Comparison of ENCODE assay signal across 10 cellular contexts in the genomic region with DNA sequence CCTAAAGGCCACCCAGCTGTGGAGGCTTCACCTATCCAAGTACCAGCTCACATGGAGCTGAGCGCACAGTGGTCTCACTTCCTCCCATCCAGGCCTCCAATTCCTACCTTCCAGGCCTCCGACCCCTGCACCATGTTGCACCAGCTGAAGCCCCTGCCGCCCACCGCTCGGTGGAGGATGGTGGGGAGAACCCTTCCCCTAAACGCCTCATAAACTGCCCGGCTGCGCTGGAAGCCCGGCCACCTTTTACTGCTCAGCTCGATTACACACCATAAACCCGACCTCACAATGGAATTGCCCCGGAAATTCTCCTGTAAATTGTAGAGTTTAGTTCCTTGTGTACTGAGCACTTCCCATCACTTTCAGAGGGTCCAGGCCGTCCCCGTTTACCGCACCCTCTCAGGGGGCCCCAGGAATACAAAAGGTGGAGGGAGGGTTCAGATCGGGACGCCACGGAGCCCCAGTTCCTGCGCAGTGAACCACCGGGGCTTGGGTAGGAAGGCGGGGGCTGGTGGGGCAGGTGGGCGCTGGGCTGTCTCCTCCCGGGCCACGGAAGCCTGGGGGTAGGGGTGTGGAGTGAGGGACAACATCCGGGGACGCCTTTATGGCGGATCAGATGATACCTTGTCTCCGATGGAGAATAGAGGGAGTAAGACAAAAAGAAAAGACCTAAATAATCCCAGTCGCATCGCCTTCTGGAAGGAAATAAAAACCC. TPM values are rescaled to one million over a fixed set of nuclear protein-coding genes. Genes with fewer than 3 reads are reported as not detected.
DNase-seq lines count a peak whose midpoint lies in the region; ATAC-seq, FAIRE-seq and TF ChIP-seq lines count a peak whose summit lies in the region.
"Had no signal": no experiment of that assay in that cellular context is flagged by ENCODE, and none has a peak within 500 bp of the region (broad histone marks: within the 10 kb centered on the region; RNA-seq: fewer than 3 reads in every experiment).

No MANE protein-coding gene starts in this region.

- H3K4me1 ChIP-seq in spleen = peaks cover 10 to 86% (median 57%) of the 10 kb centered on the region in 6 donors

- H3K9me3 Mint-ChIP-seq in stimulated activated naive CD8-positive, alpha-beta T cell treated with anti-CD3 and anti-CD28 coated beads, Interleukin-15, Interleukin-2, amounts not matched to agents 100 ng/mL and 50 ng/mL, for 24 hours = no peaks in the 10 kb centered on the region

- H3K4me3 Mint-ChIP-seq in stimulated activated naive CD8-positive, alpha-beta T cell treated with anti-CD3 and anti-CD28 coated beads, Interleukin-15, Interleukin-2, amounts not matched to agents 100 ng/mL and 50 ng/mL, for 24 hours = peak overlapping the region; percentile 15

- no peak for TF ChIP-seq POLR2A in spleen (IDR thresholded peaks at IDR 0.05)
- no peak for TF ChIP-seq POLR2A in GM12891 (IDR thresholded peaks at IDR 0.05; ENCODE audit: low read depth, low read length)

- H3K27me3 Mint-ChIP-seq in stimulated activated naive CD8-positive, alpha-beta T cell treated with anti-CD3 and anti-CD28 coated beads, Interleukin-15, Interleukin-2, amounts not matched to agents 100 ng/mL and 50 ng/mL, for 24 hours = peaks cover 86% of the 10 kb centered on the region

- peak overlapping the region in 1 of 8 donors; percentile 7 for H3K4me3 ChIP-seq in spleen

- peaks cover 0 to 4% (median 0%) of the 10 kb centered on the region in 8 donors for H3K9me3 ChIP-seq in spleen

- H3K36me3 ChIP-seq in spleen = no peaks in the 10 kb centered on the region

- FAIRE-seq in urothelium cell line (lab: Jason Lieb, UNC) = peak; percentile 53
- no peak for FAIRE-seq in GM12891 (lab: Jason Lieb, UNC)
- FAIRE-seq: GM12892 had no signal

- ATAC-seq in stimulated activated naive CD8-positive, alpha-beta T cell treated with anti-CD3 and anti-CD28 coated beads, Interleukin-15, Interleukin-2, amounts not matched to agents 100 U/mL and 50 U/mL, for 24 hours = no peak
- ATAC-seq in left colon = peak; percentile 44

- no peaks in the 10 kb centered on the region for H3K36me3 Mint-ChIP-seq in stimulated activated naive CD8-positive, alpha-beta T cell treated with anti-CD3 and anti-CD28 coated beads, Interleukin-15, Interleukin-2, amounts not matched to agents 100 ng/mL and 50 ng/mL, for 24 hours (ENCODE audit: low read depth)

- H3K4me1 Mint-ChIP-seq in stimulated activated naive CD8-positive, alpha-beta T cell treated with anti-CD3 and anti-CD28 coated beads, Interleukin-15, Interleukin-2, amounts not matched to agents 100 ng/mL and 50 ng/mL, for 24 hours (ENCODE audit: low read depth) = peaks cover 51% of the 10 kb centered on the region

- H3K27me3 ChIP-seq in spleen (replicated peaks in 1 of 7) = peaks cover 19 to 100% (median 95%) of the 10 kb centered on the region in 7 donors

- intact Hi-C loops in left colon (cut with DNase I, micrococcal nuclease) = no loop called here
- intact Hi-C loops in spleen (cut with DNase I; ENCODE audit: low total_unique reads) = no loop called here

- TF ChIP-seq CTCF in spleen (IDR thresholded peaks at IDR 0.05 in 8 of 11, conservative IDR thresholded peaks at IDR 0.05 in 3 of 11) = no peak

- no peak overlapping the region for H3K27ac ChIP-seq in spleen
- H3K27ac ChIP-seq: C4-2B, SK-N-MC had no signal

- DNase-seq in stimulated activated naive CD8-positive, alpha-beta T cell treated with anti-CD3 and anti-CD28 coated beads, Interleukin-15, Interleukin-2, amounts not matched to agents 100 U/mL and 50 U/mL, for 24 hours = no peak
- DNase-seq in left colon = peak; percentile 54 to 75
- DNase-seq in urothelium cell line (ENCODE audit: low spot score) = no peak
- no peak for DNase-seq in spleen
- DNase-seq in GM12891 (ENCODE audit: insufficient read length, low spot score) = no peak
- DNase-seq: NCI-H446 had no signal

- peak overlapping the region; percentile 32 for H3K27ac Mint-ChIP-seq in stimulated activated naive CD8-positive, alpha-beta T cell treated with anti-CD3 and anti-CD28 coated beads, Interleukin-15, Interleukin-2, amounts not matched to agents 100 ng/mL and 50 ng/mL, for 24 hours

- 12 to 23% (median 14%) methylated on average over 30 of the region's 30 CpGs for WGBS in spleen, 5 donors

TF ChIP-seq in GM12891, 5 proteins besides CTCF, POLR2A, EP300 and RAD21:
- TF ChIP-seq TAF1 (IDR thresholded peaks at IDR 0.05; ENCODE audit: low read depth, low read length) (no peak), PAX5 (IDR thresholded peaks at IDR 0.05; ENCODE audit: insufficient read depth, low read length, severe bottlenecking) (no peak), POU2F2 (IDR thresholded peaks at IDR 0.05; ENCODE audit: low read depth, low read length) (no peak), POLR2AphosphoS5 (IDR thresholded peaks at IDR 0.05; ENCODE audit: low read depth, low read length) (no peak), SPI1 (IDR thresholded peaks at IDR 0.05; ENCODE audit: low read depth, low read length) (no peak)

RNA-seq across cellular contexts. Expression of a gene that starts 1.4 kb away (rescaled TPM):
- total RNA-seq in left colon = 10 to 100 TPM; 30.2 to 38.9 TPM
- 1 to 10 TPM; 1.0 to 8.0 (median 2.6) TPM for total RNA-seq in spleen
- polyA plus RNA-seq in spleen = 1 to 10 TPM in 1 of 3 donors, under 1 TPM in 2; 0.55 to 1.4 (median 0.80) TPM
- polyA plus RNA-seq in GM12891 (2012; ENCODE audit: low read depth, missing spikeins) = not detected

RNA-seq across cellular contexts. Expression of a gene that starts 5.5 kb away (rescaled TPM):
- total RNA-seq in left colon (10 to 100 TPM; 16.4 to 23.2 TPM), spleen (1 to 10 TPM in 5 of 7 donors, under 1 TPM in 2; 0.51 to 6.1 (median 2.2) TPM)
- 1 to 10 TPM in 1 of 3 donors, under 1 TPM in 2; 0.57 to 1.4 (median 0.62) TPM for polyA plus RNA-seq in spleen
- not detected for polyA plus RNA-seq in GM12891 (2012; ENCODE audit: low read depth, missing spikeins)

RNA-seq across cellular contexts. Expression of a gene that starts 7.5 kb away (rescaled TPM):
- total RNA-seq in left colon (10 to 100 TPM; 18.0 to 28.6 TPM), spleen (1 to 10 TPM in 5 of 7 donors, under 1 TPM in 2; 0.51 to 3.0 (median 1.2) TPM)
- under 1 TPM; 0.46 to 0.54 (median 0.48) TPM for polyA plus RNA-seq in spleen
- polyA plus RNA-seq in GM12891 (2012; ENCODE audit: low read depth, missing spikeins) = not detected

RNA-seq across cellular contexts. Expression of a gene that starts 10.3 kb away (rescaled TPM):
- total RNA-seq in left colon (10 to 100 TPM; 20.0 to 21.2 TPM), spleen (1 to 10 TPM in 5 of 7 donors, under 1 TPM in 2; 0.38 to 2.0 (median 1.4) TPM)
- under 1 TPM in 1 of 3 donors, not detected in 2; 0.26 TPM for polyA plus RNA-seq in spleen
- polyA plus RNA-seq in GM12891 (2012; ENCODE audit: low read depth, missing spikeins) = not detected

RNA-seq across cellular contexts. Expression of a gene that starts 14.4 kb away (rescaled TPM):
- total RNA-seq in left colon (10 to 100 TPM; 13.0 to 16.2 TPM), spleen (1 to 10 TPM; 3.0 to 9.3 (median 6.9) TPM)
- polyA plus RNA-seq in spleen = 1 to 10 TPM; 1.6 to 2.3 (median 2.2) TPM
- not detected for polyA plus RNA-seq in GM12891 (2012; ENCODE audit: low read depth, missing spikeins)

Comparison
In these comparisons a context has a peak if more than half of its experiments do, and no peak if none do; other contexts are left out.
1. DNase-seq: peak in left colon (2 of 2); none in stimulated activated naive CD8-positive, alpha-beta T cell treated with anti-CD3 and anti-CD28 coated beads, Interleukin-15, Interleukin-2, amounts not matched to agents 100 U/mL and 50 U/mL, for 24 hours (single experiment), urothelium cell line (single experiment), spleen (single experiment) and GM12891 (single experiment).
2. RNA of a gene that starts 7.5 kb away (total RNA-seq): 18.0 to 28.6 TPM in left colon; 0.51 to 3.0 TPM in spleen; every median in the first group is over 4 times any median in the second.